In genomic region chr19:48977061-48977460, GRCh38 we compare ENCODE assay signal across 26 cellular contexts. TPM values are rescaled to one million over a fixed set of nuclear protein-coding genes. Genes with fewer than 3 reads are reported as not detected.
DNase-seq lines count a peak whose midpoint lies in the region; ATAC-seq and TF ChIP-seq lines count a peak whose summit lies in the region.
"Had no signal": no experiment of that assay in that cellular context is flagged by ENCODE, and none has a peak within 500 bp of the region (broad histone marks: within the 10 kb centered on the region; RNA-seq: fewer than 3 reads in every experiment).

No MANE protein-coding gene starts in this region.

- no peak for ATAC-seq in Right ventricle myocardium superior (ENCODE audit: poor library complexity)
- ATAC-seq in activated T-helper 17 cell treated with anti-CD3 and anti-CD28 coated beads, Interleukin-2, amount 50 U/mL, for 72 hours (replicated peaks) = no peak
- ATAC-seq in mucosa of descending colon = peak; percentile 77
- no peak for ATAC-seq in stimulated activated effector memory CD8-positive, alpha-beta T cell treated with anti-CD3 and anti-CD28 coated beads, Interleukin-12 subunit alpha, Interleukin-12 subunit beta, amount 100 ng/mL, for 72 hours
- ATAC-seq: GM12878 had no signal

- H3K27me3 ChIP-seq in right atrium auricular region (no peaks in the 10 kb centered on the region), HAP-1 (ENCODE audit: low read depth) (no peaks in the 10 kb centered on the region)
- H3K27me3 ChIP-seq: MG63 had no signal

- intact Hi-C loops in Right ventricle myocardium superior (cut with DNase I) = loop anchor here (10.0 kb wide), 1 partner anchor 172 kb away; no protein-coding TSS in a partner anchor
- intact Hi-C loops in mucosa of descending colon (cut with DNase I, micrococcal nuclease) = loop anchor here in 1 of 2 donors (10.0 kb wide), 1 partner anchor 182 kb away; no protein-coding TSS in a partner anchor

- H3K9me3 ChIP-seq in right atrium auricular region (no peaks in the 10 kb centered on the region), mucosa of descending colon (no peaks in the 10 kb centered on the region), HAP-1 (no peaks in the 10 kb centered on the region)
- H3K9me3 ChIP-seq: Caco-2, MG63 had no signal

- H3K36me3 ChIP-seq in right atrium auricular region (peaks cover 45% of the 10 kb centered on the region), mucosa of descending colon (ENCODE audit: low read depth) (peaks cover 7% of the 10 kb centered on the region), HAP-1 (replicated peaks) (peaks cover 45% of the 10 kb centered on the region)

- DNase-seq in right atrium auricular region (ENCODE audit: low spot score) (no peak), Right ventricle myocardium superior (no peak), mucosa of descending colon (no peak), HAP-1 (ENCODE audit: low spot score in 2 of 2) (no peak), NCI-H1048 (lab: John Stamatoyannopoulos, UW) (no peak)
- DNase-seq in stimulated activated effector memory CD8-positive, alpha-beta T cell treated with anti-CD3 and anti-CD28 coated beads, Interleukin-12 subunit alpha, Interleukin-12 subunit beta, amount 100 ng/mL, for 72 hours (ENCODE audit: low spot score in 2 of 2) = no peak
- DNase-seq: C1 segment of cervical spinal cord; Caco-2; CD4-positive, alpha-beta memory T cell; EL; GDM1; GOT3; HCEC 1CT; KBM-7; MG63; NCI-H1417; NCI-H1694; NCI-H2029 treated with DMSO at 0.1 percent for 48 hours; NCI-H226; NCI-H510A; NCI-H69; RPMI8226; SIG-M5 had no signal

- TF ChIP-seq CTCF in right atrium auricular region (IDR thresholded peaks at IDR 0.05) (no peak), mucosa of descending colon (IDR thresholded peaks at IDR 0.05) (no peak)

- H3K27ac Mint-ChIP-seq in activated T-helper 17 cell treated with anti-CD3 and anti-CD28 coated beads, Interleukin-2, amount 50 U/mL, for 72 hours = peak overlapping the region; percentile 10
- no peak overlapping the region for H3K27ac Mint-ChIP-seq in stimulated activated effector memory CD8-positive, alpha-beta T cell treated with anti-CD3 and anti-CD28 coated beads, Interleukin-12 subunit alpha, Interleukin-12 subunit beta, amount 100 ng/mL, for 72 hours

- no peaks in the 10 kb centered on the region for H3K9me3 Mint-ChIP-seq in activated T-helper 17 cell treated with anti-CD3 and anti-CD28 coated beads, Interleukin-2, amount 50 U/mL, for 72 hours
- no peaks in the 10 kb centered on the region for H3K9me3 Mint-ChIP-seq in stimulated activated effector memory CD8-positive, alpha-beta T cell treated with anti-CD3 and anti-CD28 coated beads, Interleukin-12 subunit alpha, Interleukin-12 subunit beta, amount 100 ng/mL, for 72 hours
- H3K9me3 Mint-ChIP-seq: CD4-positive, alpha-beta memory T cell had no signal

- no peak overlapping the region for H3K4me3 Mint-ChIP-seq in activated T-helper 17 cell treated with anti-CD3 and anti-CD28 coated beads, Interleukin-2, amount 50 U/mL, for 72 hours
- H3K4me3 Mint-ChIP-seq in stimulated activated effector memory CD8-positive, alpha-beta T cell treated with anti-CD3 and anti-CD28 coated beads, Interleukin-12 subunit alpha, Interleukin-12 subunit beta, amount 100 ng/mL, for 72 hours = no peak overlapping the region
- H3K4me3 Mint-ChIP-seq: CD4-positive, alpha-beta memory T cell had no signal

- in situ Hi-C loops in HAP-1 (cut with MboI; ENCODE audit: low sequenced_read_pairs) = no loop called here

- peaks cover 0 to 14% of the 10 kb centered on the region in 2 donors for H3K4me1 ChIP-seq in right atrium auricular region
- H3K4me1 ChIP-seq in mucosa of descending colon (ENCODE audit: low read depth) = peaks cover 3% of the 10 kb centered on the region
- no peaks in the 10 kb centered on the region for H3K4me1 ChIP-seq in HAP-1
- H3K4me1 ChIP-seq: Caco-2 had no signal

- H3K27ac ChIP-seq in right atrium auricular region = peak overlapping the region; percentile 80 to 95

- H3K36me3 Mint-ChIP-seq in activated T-helper 17 cell treated with anti-CD3 and anti-CD28 coated beads, Interleukin-2, amount 50 U/mL, for 72 hours (ENCODE audit: low read depth) = peaks cover 81% of the 10 kb centered on the region
- H3K36me3 Mint-ChIP-seq in stimulated activated effector memory CD8-positive, alpha-beta T cell treated with anti-CD3 and anti-CD28 coated beads, Interleukin-12 subunit alpha, Interleukin-12 subunit beta, amount 100 ng/mL, for 72 hours = peaks cover 85% of the 10 kb centered on the region

- H3K4me1 Mint-ChIP-seq in activated T-helper 17 cell treated with anti-CD3 and anti-CD28 coated beads, Interleukin-2, amount 50 U/mL, for 72 hours = peaks cover 9% of the 10 kb centered on the region
- H3K4me1 Mint-ChIP-seq in stimulated activated effector memory CD8-positive, alpha-beta T cell treated with anti-CD3 and anti-CD28 coated beads, Interleukin-12 subunit alpha, Interleukin-12 subunit beta, amount 100 ng/mL, for 72 hours = peaks cover 24% of the 10 kb centered on the region

- no peak overlapping the region for H3K4me3 ChIP-seq in right atrium auricular region
- H3K4me3 ChIP-seq in mucosa of descending colon = no peak overlapping the region
- no peak overlapping the region for H3K4me3 ChIP-seq in HAP-1
- H3K4me3 ChIP-seq: GM12878, MG63, SK-N-MC had no signal

- no peaks in the 10 kb centered on the region for H3K27me3 Mint-ChIP-seq in activated T-helper 17 cell treated with anti-CD3 and anti-CD28 coated beads, Interleukin-2, amount 50 U/mL, for 72 hours
- H3K27me3 Mint-ChIP-seq: CD4-positive, alpha-beta memory T cell had no signal

RNA-seq across cellular contexts. Expression of gene FTL, which starts 12.0 kb away (rescaled TPM):
- total RNA-seq in right atrium auricular region (1,000 to 10,000 TPM; 1,493 to 3,053 TPM), Right ventricle myocardium superior (748 TPM), mucosa of descending colon (1,000 to 10,000 TPM; 1,659 to 1,792 (median 1,691) TPM)
- total RNA-seq in activated T-helper 17 cell treated with anti-CD3 and anti-CD28 coated beads, Interleukin-2, amount 50 U/mL, for 72 hours = 1,000 to 10,000 TPM; 1,320 to 1,710 TPM

RNA-seq across cellular contexts. Expression of gene GYS1, which starts 16.0 kb away (rescaled TPM):
- 10 to 100 TPM; 72.1 to 88.1 TPM for total RNA-seq in right atrium auricular region
- 100 TPM for total RNA-seq in Right ventricle myocardium superior
- 10 to 100 TPM; 50.8 to 99.9 TPM for total RNA-seq in activated T-helper 17 cell treated with anti-CD3 and anti-CD28 coated beads, Interleukin-2, amount 50 U/mL, for 72 hours
- total RNA-seq in mucosa of descending colon = 10 to 100 TPM; 40.1 to 49.3 (median 40.2) TPM

RNA-seq across cellular contexts. Expression of gene RUVBL2, which starts 16.6 kb away (rescaled TPM):
- total RNA-seq in right atrium auricular region (10 to 100 TPM; 49.1 to 87.7 TPM), Right ventricle myocardium superior (41.7 TPM), mucosa of descending colon (10 to 100 TPM; 47.4 to 68.8 (median 57.3) TPM)
- total RNA-seq in activated T-helper 17 cell treated with anti-CD3 and anti-CD28 coated beads, Interleukin-2, amount 50 U/mL, for 72 hours = 100 to 1,000 TPM; 100 to 166 TPM

RNA-seq across cellular contexts. Expression of gene BAX, which starts 22.4 kb away (rescaled TPM):
- 10 to 100 TPM; 10.7 to 21.2 TPM for total RNA-seq in right atrium auricular region
- total RNA-seq in Right ventricle myocardium superior = 21.5 TPM
- total RNA-seq in activated T-helper 17 cell treated with anti-CD3 and anti-CD28 coated beads, Interleukin-2, amount 50 U/mL, for 72 hours = 100 to 1,000 TPM; 286 to 464 TPM
- total RNA-seq in mucosa of descending colon = 100 to 1,000 TPM in 2 of 3 donors, 10 to 100 TPM in 1; 90.2 to 128 (median 125) TPM

RNA-seq across cellular contexts. Expression of gene LHB, which starts 39.8 kb away (rescaled TPM):
- total RNA-seq in right atrium auricular region (not detected), Right ventricle myocardium superior (not detected), mucosa of descending colon (under 1 TPM in 1 of 3 donors, not detected in 2; 0.65 TPM)
- total RNA-seq in activated T-helper 17 cell treated with anti-CD3 and anti-CD28 coated beads, Interleukin-2, amount 50 U/mL, for 72 hours = not detected
- total RNA-seq: CD4-positive, alpha-beta memory T cell had no signal
